26 cellular contexts compared by ENCODE assay signal in genomic region chr10:28604567-28605536, GRCh38.
DNase-seq lines count a peak whose midpoint lies in the region; ATAC-seq and TF ChIP-seq lines count a peak whose summit lies in the region.
"Had no signal": no experiment of that assay in that cellular context is flagged by ENCODE, and none has a peak within 500 bp of the region (broad histone marks: within the 10 kb centered on the region; RNA-seq: fewer than 3 reads in every experiment).

No MANE protein-coding gene starts in this region.

- intact Hi-C loops in Right ventricle myocardium superior (cut with DNase I) (no loop called here), cardiac septum (cut with DNase I) (no loop called here), mucosa of descending colon (cut with DNase I, micrococcal nuclease) (no loop called here)

- no peaks in the 10 kb centered on the region for H3K27me3 ChIP-seq in smooth muscle cell (ENCODE audit: low read depth)
- H3K27me3 ChIP-seq: colonic mucosa, right lobe of liver, transverse colon had no signal

- H3K36me3 ChIP-seq in mucosa of descending colon (ENCODE audit: low read depth) (no peaks in the 10 kb centered on the region), smooth muscle cell (ENCODE audit: low read depth) (no peaks in the 10 kb centered on the region)

- H3K27ac ChIP-seq in smooth muscle cell (ENCODE audit: low read depth): peak overlapping the region; percentile 12
- H3K27ac ChIP-seq: colonic mucosa, epithelial cell of prostate, lower lobe of right lung, right lobe of liver, transverse colon had no signal

- peaks cover 99% of the 10 kb centered on the region for H4K20me1 ChIP-seq in smooth muscle cell (ENCODE audit: low read depth)

- no peak overlapping the region for H2AFZ ChIP-seq in smooth muscle cell (ENCODE audit: low read depth)

- peaks cover 5% of the 10 kb centered on the region for H3F3A ChIP-seq in smooth muscle cell (ENCODE audit: low read depth)

- H3K27me3 Mint-ChIP-seq in effector memory CD8-positive, alpha-beta T cell: no peaks in the 10 kb centered on the region
- H3K27me3 Mint-ChIP-seq: activated naive CD4-positive, alpha-beta T cell treated with anti-CD3 and anti-CD28 coated beads, Interleukin-2, amount 50 U/mL, for 24 hours; T-helper 17 cell had no signal

- H3K79me2 ChIP-seq in smooth muscle cell (ENCODE audit: low read depth): peaks cover 96% of the 10 kb centered on the region

- H3K9ac ChIP-seq in smooth muscle cell (ENCODE audit: low read depth): no peak overlapping the region

- H3K4me3 Mint-ChIP-seq in effector memory CD8-positive, alpha-beta T cell: peak overlapping the region in 1 of 2 donors; percentile 31
- H3K4me3 Mint-ChIP-seq in stimulated activated effector memory CD8-positive, alpha-beta T cell treated with anti-CD3 and anti-CD28 coated beads, Interleukin-12 subunit alpha, Interleukin-12 subunit beta, amount 100 ng/mL, for 72 hours: no peak overlapping the region
- H3K4me3 Mint-ChIP-seq: activated naive CD4-positive, alpha-beta T cell treated with anti-CD3 and anti-CD28 coated beads, Interleukin-2, amount 50 U/mL, for 24 hours; neural crest cell; T-helper 17 cell had no signal

- H3K4me3 ChIP-seq in mucosa of descending colon: no peak overlapping the region
- H3K4me3 ChIP-seq in smooth muscle cell: no peak overlapping the region
- H3K4me3 ChIP-seq: colonic mucosa, lower lobe of right lung, right lobe of liver, transverse colon had no signal

- no peaks in the 10 kb centered on the region for H3K9me3 ChIP-seq in mucosa of descending colon
- no peaks in the 10 kb centered on the region for H3K9me3 ChIP-seq in smooth muscle cell (replicated peaks; ENCODE audit: low read depth)
- H3K9me3 ChIP-seq: colonic mucosa, lower lobe of right lung, right lobe of liver, transverse colon had no signal

- H3K4me1 ChIP-seq in mucosa of descending colon (ENCODE audit: low read depth): peaks cover 5% of the 10 kb centered on the region
- no peaks in the 10 kb centered on the region for H3K4me1 ChIP-seq in smooth muscle cell (ENCODE audit: low read depth)
- H3K4me1 ChIP-seq: colonic mucosa, right lobe of liver had no signal

- WGBS in smooth muscle cell (ENCODE audit: low lambda C conversion rate): 93% methylated on average over 12 of the region's 12 CpGs

- H3K4me1 Mint-ChIP-seq in effector memory CD8-positive, alpha-beta T cell (ENCODE audit: low read depth in 2 of 2): peaks cover 27 to 67% of the 10 kb centered on the region in 2 donors
- peaks cover 33% of the 10 kb centered on the region for H3K4me1 Mint-ChIP-seq in stimulated activated effector memory CD8-positive, alpha-beta T cell treated with anti-CD3 and anti-CD28 coated beads, Interleukin-12 subunit alpha, Interleukin-12 subunit beta, amount 100 ng/mL, for 72 hours
- H3K4me1 Mint-ChIP-seq: neural crest cell had no signal

- no peaks in the 10 kb centered on the region for H3K9me3 Mint-ChIP-seq in effector memory CD8-positive, alpha-beta T cell
- H3K9me3 Mint-ChIP-seq in stimulated activated effector memory CD8-positive, alpha-beta T cell treated with anti-CD3 and anti-CD28 coated beads, Interleukin-12 subunit alpha, Interleukin-12 subunit beta, amount 100 ng/mL, for 72 hours: no peaks in the 10 kb centered on the region
- H3K9me3 Mint-ChIP-seq: activated naive CD4-positive, alpha-beta T cell treated with anti-CD3 and anti-CD28 coated beads, Interleukin-2, amount 50 U/mL, for 24 hours; neural crest cell had no signal

- ATAC-seq in Right ventricle myocardium superior (ENCODE audit: poor library complexity): peak; percentile 55
- no peak for ATAC-seq in effector memory CD8-positive, alpha-beta T cell (replicated peaks)
- ATAC-seq in mucosa of descending colon: peak; percentile 42
- no peak for ATAC-seq in stimulated activated effector memory CD8-positive, alpha-beta T cell treated with anti-CD3 and anti-CD28 coated beads, Interleukin-12 subunit alpha, Interleukin-12 subunit beta, amount 100 ng/mL, for 72 hours
- ATAC-seq: T-helper 17 cell had no signal

- no peak overlapping the region for H3K4me2 ChIP-seq in smooth muscle cell

- DNase-seq in Right ventricle myocardium superior (no peak), cardiac septum (ENCODE audit: low spot score) (no peak), mucosa of descending colon (no peak), smooth muscle cell (lab: John Stamatoyannopoulos, UW; ENCODE audit: unreplicated experiment) (no peak), D341Med (ENCODE audit: low spot score) (no peak), GM10266 (ENCODE audit: extremely low spot score) (no peak)
- no peak for DNase-seq in effector memory CD8-positive, alpha-beta T cell
- no peak for DNase-seq in stimulated activated effector memory CD8-positive, alpha-beta T cell treated with anti-CD3 and anti-CD28 coated beads, Interleukin-12 subunit alpha, Interleukin-12 subunit beta, amount 100 ng/mL, for 72 hours (ENCODE audit: low spot score in 2 of 2)
- DNase-seq: activated CD4-positive, alpha-beta T cell treated with anti-CD3 and anti-CD28 coated beads, Interleukin-2, amount 50 U/mL, for 4 hours; anterior cingulate cortex; colonic mucosa; DMS153; effector CD4-positive, alpha-beta T cell; lower lobe of right lung; NCI-H1417 treated with DMSO at 0.1 percent for 48 hours; NCI-H2029 treated with DMSO at 0.1 percent for 48 hours; NCI-H524 treated with DMSO at 0.1 percent for 48 hours; OCI-M1; right lobe of liver; stimulated activated CD4-positive, alpha-beta T cell treated with anti-CD3 and anti-CD28 coated beads, Interleukin-15, amount 100 ng/mL, for 24 hours; stimulated activated CD4-positive, alpha-beta T cell treated with anti-CD3 and anti-CD28 coated beads, Interleukin-4, amount 100 ng/mL, for 4 hours; T-helper 17 cell; transverse colon had no signal

- peaks cover 53% of the 10 kb centered on the region for H3K36me3 Mint-ChIP-seq in effector memory CD8-positive, alpha-beta T cell (ENCODE audit: insufficient read depth)
- peaks cover 98% of the 10 kb centered on the region for H3K36me3 Mint-ChIP-seq in stimulated activated effector memory CD8-positive, alpha-beta T cell treated with anti-CD3 and anti-CD28 coated beads, Interleukin-12 subunit alpha, Interleukin-12 subunit beta, amount 100 ng/mL, for 72 hours

- H3K27ac Mint-ChIP-seq in effector memory CD8-positive, alpha-beta T cell: peak overlapping the region; percentile 41 to 54
- H3K27ac Mint-ChIP-seq in stimulated activated effector memory CD8-positive, alpha-beta T cell treated with anti-CD3 and anti-CD28 coated beads, Interleukin-12 subunit alpha, Interleukin-12 subunit beta, amount 100 ng/mL, for 72 hours: no peak overlapping the region
- H3K27ac Mint-ChIP-seq: activated naive CD4-positive, alpha-beta T cell treated with anti-CD3 and anti-CD28 coated beads, Interleukin-2, amount 50 U/mL, for 24 hours had no signal

- TF ChIP-seq CTCF in mucosa of descending colon (IDR thresholded peaks at IDR 0.05) (no peak), smooth muscle cell (IDR thresholded peaks at IDR 0.05; ENCODE audit: borderline replicate concordance, insufficient read depth, poor library complexity, severe bottlenecking) (no peak), GM10266 (IDR thresholded peaks at IDR 0.05; ENCODE audit: control insufficient read depth, insufficient read depth, low read depth, missing control alignments) (no peak)

Comparison
In these comparisons a context has a peak if more than half of its experiments do, and no peak if none do; other contexts are left out.
1. ATAC-seq: peak in Right ventricle myocardium superior (single experiment) and mucosa of descending colon (single experiment); none in effector memory CD8-positive, alpha-beta T cell (single experiment) and stimulated activated effector memory CD8-positive, alpha-beta T cell treated with anti-CD3 and anti-CD28 coated beads, Interleukin-12 subunit alpha, Interleukin-12 subunit beta, amount 100 ng/mL, for 72 hours (single experiment).